ENCODE assay signal across 9 cellular contexts in the genomic region with DNA sequence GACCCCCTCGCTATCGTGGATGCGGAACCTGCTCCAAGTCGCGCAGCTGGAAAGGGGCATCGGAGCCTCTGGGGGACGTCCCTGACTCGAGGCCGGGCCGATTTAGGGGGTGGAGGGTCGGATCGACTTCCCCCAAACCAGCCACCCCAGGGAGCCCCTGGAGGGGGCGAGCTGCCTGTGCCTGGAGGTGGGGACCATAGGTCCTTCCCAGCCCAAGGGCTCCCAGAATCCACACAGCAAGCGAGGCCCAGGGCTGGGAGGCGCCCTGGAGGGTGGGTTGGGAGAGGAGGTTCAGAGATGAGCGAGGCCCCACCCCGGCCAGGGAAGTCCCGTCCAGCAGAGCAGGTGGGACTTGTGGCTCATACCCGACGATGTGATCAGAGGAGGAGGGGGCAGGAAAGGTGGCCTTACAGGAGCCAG.
DNase-seq lines count a peak whose midpoint lies in the region; ATAC-seq and TF ChIP-seq lines count a peak whose summit lies in the region.
"Had no signal": no experiment of that assay in that cellular context is flagged by ENCODE, and none has a peak within 500 bp of the region (broad histone marks: within the 10 kb centered on the region; RNA-seq: fewer than 3 reads in every experiment).

No MANE protein-coding gene starts in this region.

- no peak overlapping the region for H2AFZ ChIP-seq in Karpas-422 (ENCODE audit: low read length)
- no peak overlapping the region for H2AFZ ChIP-seq in trophoblast cell (ENCODE audit: insufficient read depth, low read length, poor library complexity)

- peak; percentile 34 for ATAC-seq in activated T-helper 17 cell treated with anti-CD3 and anti-CD28 coated beads, Interleukin-2, amount 50 U/mL, for 72 hours (replicated peaks)

- no peak overlapping the region for H3K18ac ChIP-seq in trophoblast cell (ENCODE audit: low read length)

- no peak overlapping the region for H4K8ac ChIP-seq in trophoblast cell (ENCODE audit: low read depth, low read length)

- no peaks in the 10 kb centered on the region for H3K36me3 Mint-ChIP-seq in activated CD4-positive, alpha-beta T cell treated with anti-CD3 and anti-CD28 coated beads, Interleukin-2, amount 10 ng/mL, durations not matched to agents 24 days and 14 days (ENCODE audit: low read depth)
- H3K36me3 Mint-ChIP-seq in activated T-helper 17 cell treated with anti-CD3 and anti-CD28 coated beads, Interleukin-2, amount 50 U/mL, for 72 hours (ENCODE audit: low read depth): no peaks in the 10 kb centered on the region
- H3K36me3 Mint-ChIP-seq in osteocyte (ENCODE audit: unreplicated experiment): peaks cover 2% of the 10 kb centered on the region

- H2AK5ac ChIP-seq in trophoblast cell (ENCODE audit: low read length): no peak overlapping the region

- WGBS in trophoblast cell (ENCODE audit: extremely low coverage, insufficient coverage, insufficient read length): no CpG with 5 or more reads among the region's 20 CpGs

- H3K27me3 ChIP-seq in Karpas-422 (ENCODE audit: low read length) (no peaks in the 10 kb centered on the region), vagina (no peaks in the 10 kb centered on the region), trophoblast cell (ENCODE audit: insufficient read depth, low read length) (no peaks in the 10 kb centered on the region)
- H3K27me3 ChIP-seq: SJSA1 had no signal

- peaks cover 5% of the 10 kb centered on the region for H3K4me1 ChIP-seq in Karpas-422 (ENCODE audit: low read length)
- H3K4me1 ChIP-seq in vagina: peaks cover 14% of the 10 kb centered on the region
- H3K4me1 ChIP-seq in trophoblast cell (ENCODE audit: control insufficient read depth in 1 of 2, insufficient read depth in 2 of 2, low read length in 2 of 2): peaks cover 0 to 3% of the 10 kb centered on the region in 2 experiments

- no peak overlapping the region for H3K27ac Mint-ChIP-seq in activated CD4-positive, alpha-beta T cell treated with anti-CD3 and anti-CD28 coated beads, Interleukin-2, amount 10 ng/mL, durations not matched to agents 24 days and 14 days
- no peak overlapping the region for H3K27ac Mint-ChIP-seq in activated T-helper 17 cell treated with anti-CD3 and anti-CD28 coated beads, Interleukin-2, amount 50 U/mL, for 72 hours
- H3K27ac Mint-ChIP-seq in osteocyte (ENCODE audit: unreplicated experiment): peak overlapping the region; percentile 34

- H3K4me3 ChIP-seq in Karpas-422 (ENCODE audit: low read length) (no peak overlapping the region), vagina (no peak overlapping the region), trophoblast cell (ENCODE audit: low read depth, low read length) (no peak overlapping the region)

- H3K36me3 ChIP-seq in Karpas-422 (ENCODE audit: insufficient read depth, low read length) (no peaks in the 10 kb centered on the region), vagina (no peaks in the 10 kb centered on the region), trophoblast cell (ENCODE audit: control insufficient read depth in 1 of 2, insufficient read depth in 2 of 2, low read length in 2 of 2) (no peaks in the 10 kb centered on the region)
- H3K36me3 ChIP-seq: SJSA1 had no signal

- H3K79me2 ChIP-seq in Karpas-422 (ENCODE audit: low read length) (no peaks in the 10 kb centered on the region), trophoblast cell (ENCODE audit: control insufficient read depth, insufficient read depth, low read length, poor library complexity) (peaks cover 7% of the 10 kb centered on the region)

- no peak overlapping the region for H3K23ac ChIP-seq in trophoblast cell (ENCODE audit: low read length)

- intact Hi-C loops in activated CD4-positive, alpha-beta T cell treated with anti-CD3 and anti-CD28 coated beads, Interleukin-2, amount 10 ng/mL, durations not matched to agents 24 days and 14 days (cut with micrococcal nuclease): loop anchor here (5.0 to 10.0 kb wide), 2 partner anchors 296 to 988 kb away; a partner anchor contains a TSS
- intact Hi-C loops in vagina (cut with DNase I): loop anchor here (5.0 to 10.0 kb wide), 2 partner anchors 226 to 988 kb away; no protein-coding TSS in a partner anchor

- no peak for DNase-seq in activated CD4-positive, alpha-beta T cell treated with anti-CD3 and anti-CD28 coated beads, Interleukin-2, amount 10 ng/mL, durations not matched to agents 24 days and 14 days
- no peak for DNase-seq in activated CD4-positive, alpha-beta T cell treated with anti-CD3 and anti-CD28 coated beads for 1 hour
- peak; percentile 52 for DNase-seq in Karpas-422
- no peak for DNase-seq in osteocyte (ENCODE audit: extremely low spot score, unreplicated experiment)
- no peak for DNase-seq in vagina (ENCODE audit: extremely low spot score in 2 of 2)
- DNase-seq in NOMO-1 (lab: John Stamatoyannopoulos, UW; ENCODE audit: unreplicated experiment in 2 of 2): no peak
- DNase-seq in trophoblast cell: no peak

- no peak overlapping the region for H2BK120ac ChIP-seq in trophoblast cell (ENCODE audit: insufficient read depth, low read length, poor library complexity)

- no peak overlapping the region for H4K12ac ChIP-seq in trophoblast cell (ENCODE audit: low read depth, low read length)

- TF ChIP-seq CTCF in osteocyte (IDR thresholded peaks at IDR 0.05) (no peak), vagina (IDR thresholded peaks at IDR 0.05) (no peak)

- TF ChIP-seq POLR2A in vagina (IDR thresholded peaks at IDR 0.05): no peak

- H3K9me3 Mint-ChIP-seq in activated CD4-positive, alpha-beta T cell treated with anti-CD3 and anti-CD28 coated beads, Interleukin-2, amount 10 ng/mL, durations not matched to agents 24 days and 14 days: no peaks in the 10 kb centered on the region
- no peaks in the 10 kb centered on the region for H3K9me3 Mint-ChIP-seq in activated T-helper 17 cell treated with anti-CD3 and anti-CD28 coated beads, Interleukin-2, amount 50 U/mL, for 72 hours
- no peaks in the 10 kb centered on the region for H3K9me3 Mint-ChIP-seq in osteocyte (ENCODE audit: unreplicated experiment)

- peaks cover 10% of the 10 kb centered on the region for H3K4me1 Mint-ChIP-seq in activated CD4-positive, alpha-beta T cell treated with anti-CD3 and anti-CD28 coated beads, Interleukin-2, amount 10 ng/mL, durations not matched to agents 24 days and 14 days
- H3K4me1 Mint-ChIP-seq in activated T-helper 17 cell treated with anti-CD3 and anti-CD28 coated beads, Interleukin-2, amount 50 U/mL, for 72 hours: peaks cover 9% of the 10 kb centered on the region
- H3K4me1 Mint-ChIP-seq in osteocyte (ENCODE audit: unreplicated experiment): peaks cover 6% of the 10 kb centered on the region

- H3K9me3 ChIP-seq in Karpas-422 (ENCODE audit: low read length): no peaks in the 10 kb centered on the region
- H3K9me3 ChIP-seq in vagina: no peaks in the 10 kb centered on the region
- H3K9me3 ChIP-seq in trophoblast cell (ENCODE audit: insufficient read depth, low read depth, low read length): peaks cover 3% of the 10 kb centered on the region

- H3K79me1 ChIP-seq in trophoblast cell (ENCODE audit: low read length): peaks cover 7% of the 10 kb centered on the region

- peaks cover 14% of the 10 kb centered on the region for H3K27me3 Mint-ChIP-seq in activated CD4-positive, alpha-beta T cell treated with anti-CD3 and anti-CD28 coated beads, Interleukin-2, amount 10 ng/mL, durations not matched to agents 24 days and 14 days
- H3K27me3 Mint-ChIP-seq in activated T-helper 17 cell treated with anti-CD3 and anti-CD28 coated beads, Interleukin-2, amount 50 U/mL, for 72 hours: peaks cover 23% of the 10 kb centered on the region
- H3K27me3 Mint-ChIP-seq in osteocyte (ENCODE audit: unreplicated experiment): no peaks in the 10 kb centered on the region

- no peak overlapping the region for H3K9ac ChIP-seq in Karpas-422 (ENCODE audit: low read length)
- H3K9ac ChIP-seq in trophoblast cell (ENCODE audit: low read length): no peak overlapping the region

- H2BK12ac ChIP-seq in trophoblast cell (ENCODE audit: low read length): no peak overlapping the region

- no peak overlapping the region for H3K27ac ChIP-seq in Karpas-422 (ENCODE audit: low read length)
- no peak overlapping the region for H3K27ac ChIP-seq in vagina
- H3K27ac ChIP-seq in trophoblast cell (ENCODE audit: low read depth, low read length): no peak overlapping the region

- no peaks in the 10 kb centered on the region for H3K9me2 ChIP-seq in Karpas-422 (replicated peaks; ENCODE audit: insufficient read depth, low read length)

- H4K91ac ChIP-seq in trophoblast cell (ENCODE audit: low read depth, low read length): no peak overlapping the region

- no peak overlapping the region for H2BK5ac ChIP-seq in trophoblast cell (ENCODE audit: low read depth, low read length, poor library complexity)

- no peak overlapping the region for H3K4me2 ChIP-seq in Karpas-422 (ENCODE audit: low read depth, low read length, poor library complexity, severe bottlenecking)
- H3K4me2 ChIP-seq in trophoblast cell (ENCODE audit: low read length): no peak overlapping the region

- H3K4ac ChIP-seq in trophoblast cell (ENCODE audit: low read depth, low read length): no peak overlapping the region

- H3K14ac ChIP-seq in trophoblast cell (ENCODE audit: low read length): no peak overlapping the region

- peak overlapping the region; percentile 80 for H3K4me3 Mint-ChIP-seq in activated CD4-positive, alpha-beta T cell treated with anti-CD3 and anti-CD28 coated beads, Interleukin-2, amount 10 ng/mL, durations not matched to agents 24 days and 14 days
- peak overlapping the region; percentile 66 for H3K4me3 Mint-ChIP-seq in activated T-helper 17 cell treated with anti-CD3 and anti-CD28 coated beads, Interleukin-2, amount 50 U/mL, for 72 hours
- H3K4me3 Mint-ChIP-seq in osteocyte (ENCODE audit: unreplicated experiment): peak overlapping the region; percentile 71

- no peaks in the 10 kb centered on the region for H4K20me1 ChIP-seq in Karpas-422 (ENCODE audit: insufficient read depth, low read depth, low read length)
